ENCODE assay signal across 33 cellular contexts in genomic region chr18:13932285-13933025, GRCh38. TPM values are rescaled to one million over a fixed set of nuclear protein-coding genes. Genes with fewer than 3 reads are reported as not detected.
"Had no signal": no experiment of that assay in that cellular context is flagged by ENCODE, and none has a peak within 500 bp of the region (broad histone marks: within the 10 kb centered on the region; RNA-seq: fewer than 3 reads in every experiment).

No MANE protein-coding gene starts in this region.

- H3K4me3 Mint-ChIP-seq: memory B cell; natural killer cell treated with Interleukin-12 subunit alpha and Interleukin-12 subunit beta and Interleukin-15 and Interleukin-18, amount 100 ng/mL, for 72 hours; neural progenitor cell; stimulated activated naive B cell treated with anti-CD40 and anti-IgM and Interleukin-4, amounts not matched to agents 10 μg/mL and 1 μg/mL and 100 μg/mL, for 72 hours had no signal

- H3K27ac ChIP-seq: dorsolateral prefrontal cortex, heart left ventricle, left ventricle myocardium inferior, lower lobe of right lung, neural progenitor cell, pancreas, psoas muscle, spleen, stomach, thoracic aorta, transverse colon had no signal

- H3K4me2 ChIP-seq: neural progenitor cell had no signal

- H3K27me3 Mint-ChIP-seq: memory B cell; natural killer cell treated with Interleukin-12 subunit alpha and Interleukin-12 subunit beta and Interleukin-15 and Interleukin-18, amount 100 ng/mL, for 72 hours; stimulated activated naive B cell treated with anti-CD40 and anti-IgM and Interleukin-4, amounts not matched to agents 10 μg/mL and 1 μg/mL and 100 μg/mL, for 72 hours had no signal

- ATAC-seq: esophagus mucosa; heart left ventricle; left cardiac atrium; pancreas; psoas muscle; sciatic nerve; stimulated activated naive B cell treated with anti-CD40 and anti-IgM and Interleukin-4, amounts not matched to agents 10 μg/mL and 1 μg/mL and 100 μg/mL, for 72 hours had no signal

- H3K36me3 ChIP-seq: heart left ventricle, left ventricle myocardium inferior, lower lobe of right lung, neural progenitor cell, pancreas, spleen, stomach, thoracic aorta, transverse colon had no signal

- H2AFZ ChIP-seq: neural progenitor cell had no signal

- H3K4me1 Mint-ChIP-seq: memory B cell; stimulated activated naive B cell treated with anti-CD40 and anti-IgM and Interleukin-4, amounts not matched to agents 10 μg/mL and 1 μg/mL and 100 μg/mL, for 72 hours had no signal

- H3K9me3 ChIP-seq: pancreas, thoracic aorta, transverse colon had no signal

- H3K27me3 ChIP-seq: heart left ventricle, neural progenitor cell, pancreas, spleen, stomach, transverse colon had no signal

- H3K27ac Mint-ChIP-seq: memory B cell; natural killer cell treated with Interleukin-12 subunit alpha and Interleukin-12 subunit beta and Interleukin-15 and Interleukin-18, amount 100 ng/mL, for 72 hours; neural progenitor cell; stimulated activated naive B cell treated with anti-CD40 and anti-IgM and Interleukin-4, amounts not matched to agents 10 μg/mL and 1 μg/mL and 100 μg/mL, for 72 hours had no signal

- H3K4me1 ChIP-seq: heart left ventricle, left ventricle myocardium inferior, lower lobe of right lung, neural progenitor cell, pancreas, psoas muscle, spleen, stomach, transverse colon had no signal

- FAIRE-seq: endometrium, frontal cortex, kidney, pancreas had no signal

- DNase-seq: cortex of kidney; dorsolateral prefrontal cortex; effector memory CD4-positive, alpha-beta T cell; heart left ventricle; hippocampal formation; kidney; left cardiac atrium; left ventricle myocardium inferior; lower lobe of right lung; midbrain; occipital lobe; pancreas; psoas muscle; retina; spleen; stimulated activated CD4-positive, alpha-beta T cell treated with anti-CD3 and anti-CD28 coated beads, Interleukin-2, amount 100 ng/mL, for 24 hours; stimulated activated CD4-positive, alpha-beta T cell treated with anti-CD3 and anti-CD28 coated beads, Interleukin-4, amount 100 ng/mL, for 4 hours; stimulated activated naive B cell treated with anti-CD40 and anti-IgM and Interleukin-4, amounts not matched to agents 10 μg/mL and 1 μg/mL and 100 μg/mL, for 72 hours; stomach; substantia nigra; transverse colon had no signal

- H3K4me3 ChIP-seq: dorsolateral prefrontal cortex, heart left ventricle, left ventricle myocardium inferior, lower lobe of right lung, neural progenitor cell, pancreas, psoas muscle, spleen, stomach, thoracic aorta, transverse colon had no signal

- H3K36me3 Mint-ChIP-seq: memory B cell; natural killer cell treated with Interleukin-12 subunit alpha and Interleukin-12 subunit beta and Interleukin-15 and Interleukin-18, amount 100 ng/mL, for 72 hours; neural progenitor cell; stimulated activated naive B cell treated with anti-CD40 and anti-IgM and Interleukin-4, amounts not matched to agents 10 μg/mL and 1 μg/mL and 100 μg/mL, for 72 hours had no signal

- H3K9ac ChIP-seq: neural progenitor cell had no signal

RNA-seq across cellular contexts. Expression of gene MC2R, which starts 17.1 kb away (rescaled TPM):
- total RNA-seq: dorsolateral prefrontal cortex; esophagus mucosa; fibroblast of lung; glomerular endothelial cell; heart left ventricle; kidney; left cardiac atrium; left ventricle myocardium inferior; lower lobe of right lung; natural killer cell treated with Interleukin-12 subunit alpha and Interleukin-12 subunit beta and Interleukin-15 and Interleukin-18, amount 100 ng/mL, for 72 hours; occipital lobe; pancreas; sciatic nerve; skeletal muscle tissue; spleen; stomach; thoracic aorta; transverse colon; urinary bladder had no signal
- polyA plus RNA-seq: fibroblast of lung, heart left ventricle, pancreas, psoas muscle, spleen, urinary bladder had no signal
